In genomic region chr7:47949703-47950102, GRCh38 we compare ENCODE assay signal across 24 cellular contexts. TPM values are rescaled to one million over a fixed set of nuclear protein-coding genes. Genes with fewer than 3 reads are reported as not detected.
"Had no signal": no experiment of that assay in that cellular context is flagged by ENCODE, and none has a peak within 500 bp of the region (broad histone marks: within the 10 kb centered on the region; RNA-seq: fewer than 3 reads in every experiment).

No MANE protein-coding gene starts in this region.

- H3K36me3 ChIP-seq: colonic mucosa had no signal

- H3K4me1 Mint-ChIP-seq: central memory CD8-positive, alpha-beta T cell; immature natural killer cell; stimulated activated naive CD8-positive, alpha-beta T cell treated with anti-CD3 and anti-CD28 coated beads, Interleukin-15, amount 100 ng/mL, for 72 hours; T-cell had no signal

- H3K27me3 ChIP-seq: colonic mucosa, suprapubic skin, transverse colon had no signal

- H3K4me3 Mint-ChIP-seq: activated CD4-positive, alpha-beta T cell treated with anti-CD3 and anti-CD28 coated beads, Interleukin-2, amount 10 ng/mL, durations not matched to agents 24 days and 14 days; activated CD8-positive, alpha-beta T cell treated with anti-CD3 and anti-CD28 coated beads, Interleukin-2, amount 10 ng/mL, durations not matched to agents 7 days and 5 days; activated naive CD4-positive, alpha-beta T cell treated with anti-CD3 and anti-CD28 coated beads for 36 hours; activated T-cell treated with anti-CD3 and anti-CD28 coated beads, Interleukin-2, amount 50 U/mL, for 24 hours; brain; central memory CD8-positive, alpha-beta T cell; endodermal cell; immature natural killer cell; mesothelial cell of epicardium; nephron progenitor cell; stimulated activated naive CD8-positive, alpha-beta T cell treated with anti-CD3 and anti-CD28 coated beads, Interleukin-15, amount 100 ng/mL, for 72 hours; T-cell had no signal

- H3K4me1 ChIP-seq: colonic mucosa had no signal

- DNase-seq: activated CD4-positive, alpha-beta T cell treated with anti-CD3 and anti-CD28 coated beads, Interleukin-2, amount 10 ng/mL, durations not matched to agents 24 days and 14 days; activated CD8-positive, alpha-beta T cell treated with anti-CD3 and anti-CD28 coated beads, Interleukin-2, amount 10 ng/mL, durations not matched to agents 7 days and 5 days; activated naive CD4-positive, alpha-beta T cell treated with anti-CD3 and anti-CD28 coated beads for 36 hours; activated T-cell treated with anti-CD3 and anti-CD28 coated beads, Interleukin-2, amount 50 U/mL, for 24 hours; anterior cingulate cortex; colonic mucosa; endodermal cell; immature natural killer cell; nephron progenitor cell; nucleus accumbens; posterior cingulate gyrus; stimulated activated CD4-positive, alpha-beta T cell treated with anti-CD3 and anti-CD28 coated beads, Interleukin-2, amount 100 ng/mL, for 48 hours; stimulated activated naive CD8-positive, alpha-beta T cell treated with anti-CD3 and anti-CD28 coated beads, Interleukin-15, amount 100 ng/mL, for 72 hours; T-cell; T-helper 9 cell; transverse colon had no signal

- FAIRE-seq: frontal cortex had no signal

- H3K27ac Mint-ChIP-seq: activated CD4-positive, alpha-beta T cell treated with anti-CD3 and anti-CD28 coated beads, Interleukin-2, amount 10 ng/mL, durations not matched to agents 24 days and 14 days; activated CD8-positive, alpha-beta T cell treated with anti-CD3 and anti-CD28 coated beads, Interleukin-2, amount 10 ng/mL, durations not matched to agents 7 days and 5 days; activated naive CD4-positive, alpha-beta T cell treated with anti-CD3 and anti-CD28 coated beads for 36 hours; brain; endodermal cell; immature natural killer cell; mesothelial cell of epicardium; T-cell had no signal

- H3K27ac ChIP-seq: suprapubic skin had no signal

- H3K9me3 Mint-ChIP-seq: activated CD4-positive, alpha-beta T cell treated with anti-CD3 and anti-CD28 coated beads, Interleukin-2, amount 10 ng/mL, durations not matched to agents 24 days and 14 days; activated naive CD4-positive, alpha-beta T cell treated with anti-CD3 and anti-CD28 coated beads for 36 hours; activated T-cell treated with anti-CD3 and anti-CD28 coated beads, Interleukin-2, amount 50 U/mL, for 24 hours; brain; central memory CD8-positive, alpha-beta T cell; endodermal cell; immature natural killer cell; mesothelial cell of epicardium; nephron progenitor cell; stimulated activated naive CD8-positive, alpha-beta T cell treated with anti-CD3 and anti-CD28 coated beads, Interleukin-15, amount 100 ng/mL, for 72 hours; T-cell had no signal

- ATAC-seq: activated CD8-positive, alpha-beta T cell treated with anti-CD3 and anti-CD28 coated beads, Interleukin-2, amount 10 ng/mL, durations not matched to agents 7 days and 5 days; stimulated activated naive CD8-positive, alpha-beta T cell treated with anti-CD3 and anti-CD28 coated beads, Interleukin-15, amount 100 ng/mL, for 72 hours; T-cell had no signal

- H3K27me3 Mint-ChIP-seq: activated CD4-positive, alpha-beta T cell treated with anti-CD3 and anti-CD28 coated beads, Interleukin-2, amount 10 ng/mL, durations not matched to agents 24 days and 14 days; activated T-cell treated with anti-CD3 and anti-CD28 coated beads, Interleukin-2, amount 50 U/mL, for 24 hours; brain; central memory CD8-positive, alpha-beta T cell; stimulated activated naive CD8-positive, alpha-beta T cell treated with anti-CD3 and anti-CD28 coated beads, Interleukin-15, amount 100 ng/mL, for 72 hours; T-cell had no signal

- H3K9me3 ChIP-seq: colonic mucosa, suprapubic skin, transverse colon had no signal

- H3K4me3 ChIP-seq: colonic mucosa, lung, skin epidermis, suprapubic skin, transverse colon had no signal

RNA-seq across cellular contexts. Expression of gene PKD1L1, which starts 1.4 kb away (rescaled TPM):
- total RNA-seq: epithelial cell of proximal tubule had no signal
